ENCODE assay signal across 1 cellular context in the genomic region with DNA sequence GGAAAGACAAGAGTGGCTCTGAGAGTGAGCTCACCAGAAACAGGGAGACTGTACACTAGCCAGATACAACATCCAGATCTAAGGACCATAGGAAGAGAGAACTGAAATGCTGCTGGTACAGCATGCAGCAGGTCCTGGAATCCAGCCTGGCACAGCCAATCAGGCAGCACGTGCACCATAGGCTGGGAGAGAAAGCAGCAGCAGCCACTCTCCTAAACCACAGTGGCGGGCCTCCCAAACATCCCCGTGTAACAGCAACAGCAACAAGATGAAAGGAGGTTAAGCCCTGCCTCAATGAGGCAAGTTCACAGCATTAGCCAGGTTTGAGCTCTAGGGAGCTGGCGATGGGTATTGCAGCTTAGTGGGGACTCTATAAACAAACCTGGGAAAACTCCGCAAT.
TF ChIP-seq lines count a peak whose summit lies in the region.

No MANE protein-coding gene starts in this region.

TF ChIP-seq in H1, 55 proteins besides CTCF, POLR2A, EP300 and RAD21:
- TF ChIP-seq SIN3A (conservative IDR thresholded peaks at IDR 0.05 in 1 of 2, IDR thresholded peaks at IDR 0.05 in 1 of 2; ENCODE audit: low read depth in 1 of 2, low read length in 2 of 2) (no peak), CHD1 (IDR thresholded peaks at IDR 0.05; ENCODE audit: low read depth, low read length) (no peak), YY1 (IDR thresholded peaks at IDR 0.05; ENCODE audit: low read depth, low read length) (no peak), GABPA (IDR thresholded peaks at IDR 0.05; ENCODE audit: borderline replicate concordance, insufficient read depth, low read length) (no peak), NRF1 (IDR thresholded peaks at IDR 0.05; ENCODE audit: low read depth, low read length) (no peak), EZH2 (IDR thresholded peaks at IDR 0.05; ENCODE audit: low read depth, low read length, severe bottlenecking) (no peak), KDM1A (IDR thresholded peaks at IDR 0.05; ENCODE audit: borderline replicate concordance, low read length) (no peak), HDAC2 (IDR thresholded peaks at IDR 0.05; ENCODE audit: borderline replicate concordance in 1 of 2, low read depth in 2 of 2, low read length in 2 of 2) (no peak), POLR2AphosphoS5 (IDR thresholded peaks at IDR 0.05; ENCODE audit: low read depth, low read length) (no peak), SP4 (IDR thresholded peaks at IDR 0.05; ENCODE audit: low read length) (no peak), RFX5 (IDR thresholded peaks at IDR 0.05; ENCODE audit: borderline replicate concordance, low read depth, low read length) (no peak)
- TF ChIP-seq, protein P1, sequence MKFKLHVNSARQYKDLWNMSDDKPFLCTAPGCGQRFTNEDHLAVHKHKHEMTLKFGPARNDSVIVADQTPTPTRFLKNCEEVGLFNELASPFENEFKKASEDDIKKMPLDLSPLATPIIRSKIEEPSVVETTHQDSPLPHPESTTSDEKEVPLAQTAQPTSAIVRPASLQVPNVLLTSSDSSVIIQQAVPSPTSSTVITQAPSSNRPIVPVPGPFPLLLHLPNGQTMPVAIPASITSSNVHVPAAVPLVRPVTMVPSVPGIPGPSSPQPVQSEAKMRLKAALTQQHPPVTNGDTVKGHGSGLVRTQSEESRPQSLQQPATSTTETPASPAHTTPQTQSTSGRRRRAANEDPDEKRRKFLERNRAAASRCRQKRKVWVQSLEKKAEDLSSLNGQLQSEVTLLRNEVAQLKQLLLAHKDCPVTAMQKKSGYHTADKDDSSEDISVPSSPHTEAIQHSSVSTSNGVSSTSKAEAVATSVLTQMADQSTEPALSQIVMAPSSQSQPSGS (IDR thresholded peaks at IDR 0.05; ENCODE audit: low read length): no peak
- TF ChIP-seq, protein P2, sequence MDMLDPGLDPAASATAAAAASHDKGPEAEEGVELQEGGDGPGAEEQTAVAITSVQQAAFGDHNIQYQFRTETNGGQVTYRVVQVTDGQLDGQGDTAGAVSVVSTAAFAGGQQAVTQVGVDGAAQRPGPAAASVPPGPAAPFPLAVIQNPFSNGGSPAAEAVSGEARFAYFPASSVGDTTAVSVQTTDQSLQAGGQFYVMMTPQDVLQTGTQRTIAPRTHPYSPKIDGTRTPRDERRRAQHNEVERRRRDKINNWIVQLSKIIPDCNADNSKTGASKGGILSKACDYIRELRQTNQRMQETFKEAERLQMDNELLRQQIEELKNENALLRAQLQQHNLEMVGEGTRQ (IDR thresholded peaks at IDR 0.05; ENCODE audit: low read length): no peak
TF ChIP-seq in H1: peak in this region for 0.
